20 cellular contexts compared by ENCODE assay signal in the genomic region with DNA sequence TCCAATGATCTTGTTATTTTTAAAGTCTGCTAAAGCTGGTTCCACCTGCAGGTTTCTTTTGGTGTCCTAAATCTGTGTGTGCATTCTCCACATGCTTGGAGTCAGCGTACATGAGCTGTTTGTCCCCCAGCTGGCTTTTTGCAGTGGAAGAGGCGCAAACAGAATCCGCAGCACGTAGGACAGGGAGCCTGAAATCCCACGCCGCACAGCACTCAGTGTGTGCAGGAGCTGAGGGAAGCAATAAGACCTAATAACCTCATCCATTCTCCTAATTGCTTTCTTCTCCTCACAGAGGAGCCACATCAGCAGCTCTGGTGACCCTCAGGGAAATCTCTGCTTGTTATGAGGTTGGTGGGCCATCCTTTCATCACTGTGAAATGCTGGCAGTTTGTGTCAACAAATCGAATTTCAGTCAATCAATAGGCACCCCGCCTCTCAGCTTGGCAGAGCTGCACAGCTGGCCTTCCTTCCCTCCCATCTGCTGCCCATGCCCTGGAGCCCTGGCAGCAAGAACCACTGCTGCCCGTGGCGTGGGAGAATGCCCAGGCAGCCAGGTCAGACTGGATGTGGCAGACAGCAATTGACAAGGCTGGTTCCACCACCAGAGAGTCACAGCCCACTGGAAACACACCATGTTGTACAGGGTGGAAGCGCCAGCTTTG.
A peak's percentile ranks its signal among the peaks of the same experiment; 100 is the strongest.
DNase-seq lines count a peak whose midpoint lies in the region; TF ChIP-seq lines count a peak whose summit lies in the region.
"Had no signal": no experiment of that assay in that cellular context is flagged by ENCODE, and none has a peak within 500 bp of the region (broad histone marks: within the 10 kb centered on the region; RNA-seq: fewer than 3 reads in every experiment).

No MANE protein-coding gene starts in this region.

- H3K9ac ChIP-seq in GM23248 = no peak overlapping the region
- H3K9ac ChIP-seq: SK-N-SH had no signal

- CTCF ChIA-PET in activated naive CD4-positive, alpha-beta T cell treated with anti-CD3 and anti-CD28 coated beads for 36 hours (lab: Charles Lee) = no interaction called here

- H3K79me2 ChIP-seq in GM23248 (ENCODE audit: insufficient read depth) = no peaks in the 10 kb centered on the region

- no peak overlapping the region for H3K4me3 Mint-ChIP-seq in chondrocyte (ENCODE audit: unreplicated experiment)
- no peak overlapping the region for H3K4me3 Mint-ChIP-seq in neural crest cell
- no peak overlapping the region for H3K4me3 Mint-ChIP-seq in activated naive CD4-positive, alpha-beta T cell treated with anti-CD3 and anti-CD28 coated beads for 36 hours
- H3K4me3 Mint-ChIP-seq: GM23338, HFFc6 had no signal

- TF ChIP-seq CTCF in chondrocyte (IDR thresholded peaks at IDR 0.05) (no peak), neural crest cell (conservative IDR thresholded peaks at IDR 0.05) (no peak)

- intact Hi-C loops in activated naive CD4-positive, alpha-beta T cell treated with anti-CD3 and anti-CD28 coated beads for 36 hours (cut with micrococcal nuclease) = no loop called here

- H3K27ac Mint-ChIP-seq in chondrocyte (ENCODE audit: unreplicated experiment) (no peak overlapping the region), neural crest cell (ENCODE audit: unreplicated experiment) (peak overlapping the region; percentile 48)
- H3K27ac Mint-ChIP-seq in activated naive CD4-positive, alpha-beta T cell treated with anti-CD3 and anti-CD28 coated beads for 36 hours = no peak overlapping the region
- H3K27ac Mint-ChIP-seq: GM23338, HFFc6 had no signal

- peaks cover 2% of the 10 kb centered on the region for H3K9me3 Mint-ChIP-seq in chondrocyte (ENCODE audit: low read depth)
- H3K9me3 Mint-ChIP-seq in neural crest cell = no peaks in the 10 kb centered on the region
- H3K9me3 Mint-ChIP-seq in activated naive CD4-positive, alpha-beta T cell treated with anti-CD3 and anti-CD28 coated beads for 36 hours = no peaks in the 10 kb centered on the region
- H3K9me3 Mint-ChIP-seq: GM23338, HFFc6 had no signal

- peaks cover 10% of the 10 kb centered on the region; the same call in 1 of the 2 replicates for H3K4me1 ChIP-seq in GM23248 (ENCODE audit: insufficient read depth)
- H3K4me1 ChIP-seq: HAP-1 had no signal

- H2AFZ ChIP-seq in GM23248 = no peak overlapping the region
- H2AFZ ChIP-seq: GM23338 had no signal

- H3K4me3 ChIP-seq in GM23248 = no peak overlapping the region
- H3K4me3 ChIP-seq: GM23338, HAP-1 had no signal

- no peak overlapping the region for H3K4me2 ChIP-seq in GM23248 (ENCODE audit: unreplicated experiment)
- H3K4me2 ChIP-seq: GM23338, SK-N-SH had no signal

- 76 to 82% methylated on average over 11 of the region's 11 CpGs for WGBS in GM23248 (ENCODE audit: low coverage in 1 of 2, low lambda C conversion rate in 2 of 2, missing lambda C conversion rate in 2 of 2), 2 experiments

- no peaks in the 10 kb centered on the region for H3K9me2 ChIP-seq in GM23248 (ENCODE audit: insufficient read depth)
- H3K9me2 ChIP-seq: SK-N-SH had no signal

- H3K9me3 ChIP-seq in GM23248 (ENCODE audit: low read depth) = no peaks in the 10 kb centered on the region
- H3K9me3 ChIP-seq: HAP-1, SK-N-SH had no signal

- H3K4me1 Mint-ChIP-seq in chondrocyte (ENCODE audit: low read depth) (peaks cover 16% of the 10 kb centered on the region), neural crest cell (peaks cover 5% of the 10 kb centered on the region)
- H3K4me1 Mint-ChIP-seq in activated naive CD4-positive, alpha-beta T cell treated with anti-CD3 and anti-CD28 coated beads for 36 hours (ENCODE audit: low read depth) = peaks cover 12% of the 10 kb centered on the region

- H4K20me1 ChIP-seq in GM23248 (ENCODE audit: insufficient read depth) = no peaks in the 10 kb centered on the region

- DNase-seq in NCI-H1092 treated with DMSO at 0.1 percent for 48 hours (lab: John Stamatoyannopoulos, UW) = peak; percentile 22
- no peak for DNase-seq in NCI-H1092 (lab: John Stamatoyannopoulos, UW)
- peak; percentile 57 for DNase-seq in chondrocyte (ENCODE audit: low spot score)
- no peak for DNase-seq in neural crest cell (ENCODE audit: low read depth, low spot score)
- no peak for DNase-seq in activated naive CD4-positive, alpha-beta T cell treated with anti-CD3 and anti-CD28 coated beads for 36 hours
- DNase-seq in GM23248 = no peak
- no peak for DNase-seq in SW480 (ENCODE audit: low spot score)
- DNase-seq: 8988T, ACHN, Calu3, HFFc6, KBM-7, MV-4-11, NCI-H2029, NCI-H446 treated with DMSO at 0.1 percent for 48 hours, NCI-H526, SK-N-SH had no signal

- H3K27me3 ChIP-seq in GM23248 (replicated peaks; ENCODE audit: insufficient read depth) = no peaks in the 10 kb centered on the region

- H3K27ac ChIP-seq in temporal lobe (ENCODE audit: low read depth, low read length) (peak overlapping the region; percentile 45), GM23248 (no peak overlapping the region)

- in situ Hi-C loops in GM23248 (cut with MboI) = no loop called here

- H3F3A ChIP-seq in GM23248 (ENCODE audit: insufficient read depth) = peaks cover 7% of the 10 kb centered on the region; the same call in 1 of the 2 replicates

- H3K36me3 Mint-ChIP-seq in chondrocyte (ENCODE audit: low read depth) = no peaks in the 10 kb centered on the region
- peaks cover 2% of the 10 kb centered on the region for H3K36me3 Mint-ChIP-seq in neural crest cell (ENCODE audit: low read depth)
- H3K36me3 Mint-ChIP-seq in activated naive CD4-positive, alpha-beta T cell treated with anti-CD3 and anti-CD28 coated beads for 36 hours (ENCODE audit: low read depth) = peaks cover 5% of the 10 kb centered on the region

- H3K36me3 ChIP-seq in GM23248 (ENCODE audit: low read depth) = no peaks in the 10 kb centered on the region
- H3K36me3 ChIP-seq: HAP-1 had no signal

- no peaks in the 10 kb centered on the region for H3K27me3 Mint-ChIP-seq in chondrocyte (ENCODE audit: low read depth)
- H3K27me3 Mint-ChIP-seq in neural crest cell (ENCODE audit: low read depth) = peaks cover 22% of the 10 kb centered on the region
- H3K27me3 Mint-ChIP-seq in activated naive CD4-positive, alpha-beta T cell treated with anti-CD3 and anti-CD28 coated beads for 36 hours (ENCODE audit: low read depth) = no peaks in the 10 kb centered on the region

Comparison
In these comparisons a context has a peak if more than half of its experiments do, and no peak if none do; other contexts are left out.
1. DNase-seq: peak in NCI-H1092 treated with DMSO at 0.1 percent for 48 hours (single experiment) and chondrocyte (single experiment); none in NCI-H1092 (single experiment), neural crest cell (single experiment), activated naive CD4-positive, alpha-beta T cell treated with anti-CD3 and anti-CD28 coated beads for 36 hours (single experiment), GM23248 (single experiment) and SW480 (single experiment).